ENCODE assay signal across 9 cellular contexts in the genomic region with DNA sequence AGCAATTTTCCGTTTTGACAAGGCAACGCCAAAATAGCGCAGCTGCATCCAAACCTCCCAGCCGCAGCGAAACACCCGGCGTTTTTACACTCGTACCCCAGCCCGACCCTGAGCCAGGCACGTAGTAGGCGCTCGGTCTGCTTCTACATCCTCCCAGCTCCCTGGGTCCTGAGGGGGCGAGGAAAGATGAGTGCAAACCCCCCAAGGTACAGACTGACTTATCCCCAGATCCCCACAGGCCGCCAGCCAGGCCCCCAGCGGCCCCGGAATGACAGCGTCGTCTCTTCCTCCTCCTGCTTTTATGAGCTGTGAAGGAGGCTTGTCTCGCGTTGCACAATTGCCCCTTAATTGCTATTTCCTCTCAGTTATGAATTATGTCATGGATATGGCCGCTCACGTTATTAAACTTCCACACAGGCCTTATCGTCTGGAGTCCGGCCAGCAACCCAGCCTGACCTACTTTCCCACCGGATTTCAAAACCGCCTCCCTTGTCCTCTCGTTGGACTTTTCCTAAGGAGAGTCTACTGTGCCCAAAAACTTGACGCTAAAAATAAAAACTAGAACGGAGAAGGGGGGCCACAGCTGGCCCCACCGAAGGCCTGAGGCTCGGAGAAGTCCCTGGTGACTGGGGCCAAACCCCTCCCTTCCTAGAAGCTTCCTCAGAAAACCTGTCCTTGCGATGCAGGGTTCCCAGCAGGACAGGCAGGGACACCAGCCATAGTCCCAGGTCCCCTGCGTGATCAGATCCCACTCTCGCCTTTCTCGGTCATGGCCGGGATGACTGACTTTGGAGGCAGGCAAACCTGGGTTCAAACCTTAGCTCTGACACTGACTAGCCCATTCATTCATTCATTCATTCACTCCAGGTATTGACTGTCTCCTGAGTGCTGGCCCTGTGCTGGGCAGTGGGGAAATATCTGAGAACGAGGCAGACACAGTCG.
A peak's percentile ranks its signal among the peaks of the same experiment; 100 is the strongest.
DNase-seq lines count a peak whose midpoint lies in the region; ATAC-seq and TF ChIP-seq lines count a peak whose summit lies in the region.
"Had no signal": no experiment of that assay in that cellular context is flagged by ENCODE, and none has a peak within 500 bp of the region (broad histone marks: within the 10 kb centered on the region; RNA-seq: fewer than 3 reads in every experiment).

No MANE protein-coding gene starts in this region.

- H3K4me1 ChIP-seq in testis = peaks cover 30% of the 10 kb centered on the region

- H3K4me1 Mint-ChIP-seq in activated T-helper 17 cell treated with anti-CD3 and anti-CD28 coated beads, Interleukin-2, amount 50 U/mL, for 72 hours = peaks cover 25% of the 10 kb centered on the region

- no peaks in the 10 kb centered on the region for H3K27me3 Mint-ChIP-seq in activated T-helper 17 cell treated with anti-CD3 and anti-CD28 coated beads, Interleukin-2, amount 50 U/mL, for 72 hours

- no peaks in the 10 kb centered on the region for H3K27me3 ChIP-seq in testis

- no peak for ATAC-seq in activated T-helper 17 cell treated with anti-CD3 and anti-CD28 coated beads, Interleukin-2, amount 50 U/mL, for 72 hours (replicated peaks)
- ATAC-seq in left colon = peak; percentile 71
- no peak for ATAC-seq in GM19397 (IDR thresholded peaks at IDR 0.05; ENCODE audit: unreplicated experiment)
- ATAC-seq in GM19452 (IDR thresholded peaks at IDR 0.05; ENCODE audit: unreplicated experiment) = no peak

- 39 to 57% methylated on average over 27 to 38 of the region's 38 CpGs for WGBS in testis, 2 donors

- H3K4me3 Mint-ChIP-seq in activated T-helper 17 cell treated with anti-CD3 and anti-CD28 coated beads, Interleukin-2, amount 50 U/mL, for 72 hours = no peak overlapping the region

- H3K36me3 Mint-ChIP-seq in activated T-helper 17 cell treated with anti-CD3 and anti-CD28 coated beads, Interleukin-2, amount 50 U/mL, for 72 hours (ENCODE audit: low read depth) = no peaks in the 10 kb centered on the region

- H3K27ac ChIP-seq in testis = peak overlapping the region; percentile 20 to 76
- H3K27ac ChIP-seq: 22Rv1 had no signal

- peak overlapping the region; percentile 30 for H3K27ac Mint-ChIP-seq in activated T-helper 17 cell treated with anti-CD3 and anti-CD28 coated beads, Interleukin-2, amount 50 U/mL, for 72 hours

- DNase-seq in DMS153 (lab: John Stamatoyannopoulos, UW) (peak; percentile 50), DMS153 treated with DMSO at 0.1 percent for 48 hours (lab: John Stamatoyannopoulos, UW; ENCODE audit: unreplicated experiment) (no peak), left colon (peak; percentile 89 to 92), testis (peak; percentile 95), inferior parietal cortex (ENCODE audit: extremely low spot score) (no peak)

- no peaks in the 10 kb centered on the region for H3K36me3 ChIP-seq in testis (ENCODE audit: low read depth, missing control alignments)

- no peaks in the 10 kb centered on the region for H3K9me3 ChIP-seq in testis

- no peak for TF ChIP-seq POLR2A in testis (IDR thresholded peaks at IDR 0.05)

- no peak overlapping the region for H3K4me3 ChIP-seq in testis

- no peak for TF ChIP-seq CTCF in testis (IDR thresholded peaks at IDR 0.05)

- intact Hi-C loops in left colon (cut with DNase I, micrococcal nuclease) = loop anchor here in 1 of 2 donors (10.0 kb wide), 1 partner anchor 185 kb away; a partner anchor contains a TSS
- intact Hi-C loops in testis (cut with DNase I; ENCODE audit: low total_unique reads) = loop anchor here (10.0 kb wide), 1 partner anchor 185 kb away; a partner anchor contains a TSS

- no peaks in the 10 kb centered on the region for H3K9me3 Mint-ChIP-seq in activated T-helper 17 cell treated with anti-CD3 and anti-CD28 coated beads, Interleukin-2, amount 50 U/mL, for 72 hours

Comparison
In these comparisons a context has a peak if more than half of its experiments do, and no peak if none do; other contexts are left out.
1. DNase-seq: peak in DMS153 (single experiment), left colon (2 of 2) and testis (single experiment); none in DMS153 treated with DMSO at 0.1 percent for 48 hours (single experiment) and inferior parietal cortex (single experiment).